1 cellular context compared by ENCODE assay signal in the genomic region with DNA sequence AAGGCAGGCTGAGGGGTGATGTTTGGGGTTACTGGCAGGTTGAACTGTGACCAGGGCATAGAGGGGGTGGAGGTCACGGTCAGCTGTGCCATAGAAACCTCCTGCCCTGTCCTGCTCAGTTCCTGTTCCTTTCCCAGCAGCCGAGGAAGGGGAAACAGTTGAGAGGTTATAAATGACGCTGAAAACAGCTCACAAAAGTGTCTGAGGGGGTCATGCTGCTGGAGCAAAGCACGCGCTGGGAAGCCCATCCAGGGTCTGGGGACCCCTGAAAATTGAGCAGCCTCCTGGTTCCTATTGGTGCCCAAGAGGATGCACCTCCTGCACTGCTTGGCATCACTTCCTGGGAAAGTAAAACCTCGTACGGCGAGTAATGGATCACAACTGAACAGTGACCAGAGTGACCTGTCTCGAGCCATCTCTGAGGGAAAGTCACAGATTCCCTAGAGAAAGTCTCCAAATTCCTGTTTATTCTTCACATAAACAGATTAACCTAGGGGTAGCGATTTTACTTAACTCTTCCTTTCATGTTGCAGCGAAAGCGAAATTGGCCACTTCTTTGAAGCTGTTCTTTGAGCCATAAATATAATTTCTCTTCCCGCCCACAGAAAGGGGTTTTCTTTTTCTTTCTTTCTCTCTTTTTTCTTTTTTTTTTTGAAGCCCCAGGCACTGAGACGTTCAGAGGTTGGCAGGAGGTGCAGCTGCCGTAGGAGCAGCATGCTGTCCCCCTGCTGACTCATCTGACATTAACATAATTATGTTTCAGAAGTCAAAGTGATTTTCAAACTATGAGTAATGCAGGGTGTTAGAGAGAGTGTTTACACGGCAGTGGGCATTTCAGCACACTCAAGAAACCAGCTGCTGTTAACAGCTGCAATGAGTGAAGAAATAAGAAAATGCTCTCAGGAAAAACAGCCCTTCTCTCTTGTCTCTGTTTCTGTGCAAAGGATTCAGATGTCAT.
TF ChIP-seq lines count a peak whose summit lies in the region.

No MANE protein-coding gene starts in this region.

TF ChIP-seq in K562, 482 proteins besides CTCF, POLR2A, EP300 and RAD21 (continued from another document and continues in another):
- TF ChIP-seq, protein P1, sequence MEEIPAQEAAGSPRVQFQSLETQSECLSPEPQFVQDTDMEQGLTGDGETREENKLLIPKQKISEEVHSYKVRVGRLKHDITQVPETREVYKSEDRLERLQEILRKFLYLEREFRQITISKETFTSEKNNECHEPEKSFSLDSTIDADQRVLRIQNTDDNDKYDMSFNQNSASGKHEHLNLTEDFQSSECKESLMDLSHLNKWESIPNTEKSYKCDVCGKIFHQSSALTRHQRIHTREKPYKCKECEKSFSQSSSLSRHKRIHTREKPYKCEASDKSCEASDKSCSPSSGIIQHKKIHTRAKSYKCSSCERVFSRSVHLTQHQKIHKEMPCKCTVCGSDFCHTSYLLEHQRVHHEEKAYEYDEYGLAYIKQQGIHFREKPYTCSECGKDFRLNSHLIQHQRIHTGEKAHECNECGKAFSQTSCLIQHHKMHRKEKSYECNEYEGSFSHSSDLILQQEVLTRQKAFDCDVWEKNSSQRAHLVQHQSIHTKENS (CRISPR knock-in tag; IDR thresholded peaks at IDR 0.05): no peak
- TF ChIP-seq NBN (IDR thresholded peaks at IDR 0.05; ENCODE audit: low read depth): 0 out of 2 replicates have a peak, but pooled peaks have one; percentile 45
- TF ChIP-seq HNRNPUL1 (IDR thresholded peaks at IDR 0.05; ENCODE audit: low read length): no peak
- TF ChIP-seq PTRF (tag; IDR thresholded peaks at IDR 0.05): no peak
- TF ChIP-seq ZNF184 (CRISPR knock-in tag; IDR thresholded peaks at IDR 0.05): no peak
- TF ChIP-seq ZNF436 (CRISPR knock-in tag; IDR thresholded peaks at IDR 0.05): no peak
- TF ChIP-seq CBFA2T3 (IDR thresholded peaks at IDR 0.05): peak; percentile 68
- TF ChIP-seq KHSRP (IDR thresholded peaks at IDR 0.05): no peak
- no peak for TF ChIP-seq SIN3A (IDR thresholded peaks at IDR 0.05; ENCODE audit: borderline replicate concordance in 2 of 2, control insufficient read depth in 1 of 2, low read depth in 2 of 2, low read length in 2 of 2)
- no peak; the same call in 1 of the 2 replicates for TF ChIP-seq RNF2 (IDR thresholded peaks at IDR 0.05)
- TF ChIP-seq ZNF354B (CRISPR knock-in tag; IDR thresholded peaks at IDR 0.05): no peak
- TF ChIP-seq ZNF175 (CRISPR knock-in tag; IDR thresholded peaks at IDR 0.05; ENCODE audit: low read depth): no peak
- no peak for TF ChIP-seq ZNF57 (CRISPR knock-in tag; IDR thresholded peaks at IDR 0.05)
- TF ChIP-seq, protein P2, sequence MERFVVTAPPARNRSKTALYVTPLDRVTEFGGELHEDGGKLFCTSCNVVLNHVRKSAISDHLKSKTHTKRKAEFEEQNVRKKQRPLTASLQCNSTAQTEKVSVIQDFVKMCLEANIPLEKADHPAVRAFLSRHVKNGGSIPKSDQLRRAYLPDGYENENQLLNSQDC (CRISPR knock-in tag; IDR thresholded peaks at IDR 0.05): no peak
- TF ChIP-seq GABPA (tag; conservative IDR thresholded peaks at IDR 0.05; ENCODE audit: low read depth): 0 out of 2 replicates have a peak, but pooled peaks have one; percentile 20
- no peak for TF ChIP-seq FOXP1 (CRISPR knock-in tag; IDR thresholded peaks at IDR 0.05)
- TF ChIP-seq, protein P3, sequence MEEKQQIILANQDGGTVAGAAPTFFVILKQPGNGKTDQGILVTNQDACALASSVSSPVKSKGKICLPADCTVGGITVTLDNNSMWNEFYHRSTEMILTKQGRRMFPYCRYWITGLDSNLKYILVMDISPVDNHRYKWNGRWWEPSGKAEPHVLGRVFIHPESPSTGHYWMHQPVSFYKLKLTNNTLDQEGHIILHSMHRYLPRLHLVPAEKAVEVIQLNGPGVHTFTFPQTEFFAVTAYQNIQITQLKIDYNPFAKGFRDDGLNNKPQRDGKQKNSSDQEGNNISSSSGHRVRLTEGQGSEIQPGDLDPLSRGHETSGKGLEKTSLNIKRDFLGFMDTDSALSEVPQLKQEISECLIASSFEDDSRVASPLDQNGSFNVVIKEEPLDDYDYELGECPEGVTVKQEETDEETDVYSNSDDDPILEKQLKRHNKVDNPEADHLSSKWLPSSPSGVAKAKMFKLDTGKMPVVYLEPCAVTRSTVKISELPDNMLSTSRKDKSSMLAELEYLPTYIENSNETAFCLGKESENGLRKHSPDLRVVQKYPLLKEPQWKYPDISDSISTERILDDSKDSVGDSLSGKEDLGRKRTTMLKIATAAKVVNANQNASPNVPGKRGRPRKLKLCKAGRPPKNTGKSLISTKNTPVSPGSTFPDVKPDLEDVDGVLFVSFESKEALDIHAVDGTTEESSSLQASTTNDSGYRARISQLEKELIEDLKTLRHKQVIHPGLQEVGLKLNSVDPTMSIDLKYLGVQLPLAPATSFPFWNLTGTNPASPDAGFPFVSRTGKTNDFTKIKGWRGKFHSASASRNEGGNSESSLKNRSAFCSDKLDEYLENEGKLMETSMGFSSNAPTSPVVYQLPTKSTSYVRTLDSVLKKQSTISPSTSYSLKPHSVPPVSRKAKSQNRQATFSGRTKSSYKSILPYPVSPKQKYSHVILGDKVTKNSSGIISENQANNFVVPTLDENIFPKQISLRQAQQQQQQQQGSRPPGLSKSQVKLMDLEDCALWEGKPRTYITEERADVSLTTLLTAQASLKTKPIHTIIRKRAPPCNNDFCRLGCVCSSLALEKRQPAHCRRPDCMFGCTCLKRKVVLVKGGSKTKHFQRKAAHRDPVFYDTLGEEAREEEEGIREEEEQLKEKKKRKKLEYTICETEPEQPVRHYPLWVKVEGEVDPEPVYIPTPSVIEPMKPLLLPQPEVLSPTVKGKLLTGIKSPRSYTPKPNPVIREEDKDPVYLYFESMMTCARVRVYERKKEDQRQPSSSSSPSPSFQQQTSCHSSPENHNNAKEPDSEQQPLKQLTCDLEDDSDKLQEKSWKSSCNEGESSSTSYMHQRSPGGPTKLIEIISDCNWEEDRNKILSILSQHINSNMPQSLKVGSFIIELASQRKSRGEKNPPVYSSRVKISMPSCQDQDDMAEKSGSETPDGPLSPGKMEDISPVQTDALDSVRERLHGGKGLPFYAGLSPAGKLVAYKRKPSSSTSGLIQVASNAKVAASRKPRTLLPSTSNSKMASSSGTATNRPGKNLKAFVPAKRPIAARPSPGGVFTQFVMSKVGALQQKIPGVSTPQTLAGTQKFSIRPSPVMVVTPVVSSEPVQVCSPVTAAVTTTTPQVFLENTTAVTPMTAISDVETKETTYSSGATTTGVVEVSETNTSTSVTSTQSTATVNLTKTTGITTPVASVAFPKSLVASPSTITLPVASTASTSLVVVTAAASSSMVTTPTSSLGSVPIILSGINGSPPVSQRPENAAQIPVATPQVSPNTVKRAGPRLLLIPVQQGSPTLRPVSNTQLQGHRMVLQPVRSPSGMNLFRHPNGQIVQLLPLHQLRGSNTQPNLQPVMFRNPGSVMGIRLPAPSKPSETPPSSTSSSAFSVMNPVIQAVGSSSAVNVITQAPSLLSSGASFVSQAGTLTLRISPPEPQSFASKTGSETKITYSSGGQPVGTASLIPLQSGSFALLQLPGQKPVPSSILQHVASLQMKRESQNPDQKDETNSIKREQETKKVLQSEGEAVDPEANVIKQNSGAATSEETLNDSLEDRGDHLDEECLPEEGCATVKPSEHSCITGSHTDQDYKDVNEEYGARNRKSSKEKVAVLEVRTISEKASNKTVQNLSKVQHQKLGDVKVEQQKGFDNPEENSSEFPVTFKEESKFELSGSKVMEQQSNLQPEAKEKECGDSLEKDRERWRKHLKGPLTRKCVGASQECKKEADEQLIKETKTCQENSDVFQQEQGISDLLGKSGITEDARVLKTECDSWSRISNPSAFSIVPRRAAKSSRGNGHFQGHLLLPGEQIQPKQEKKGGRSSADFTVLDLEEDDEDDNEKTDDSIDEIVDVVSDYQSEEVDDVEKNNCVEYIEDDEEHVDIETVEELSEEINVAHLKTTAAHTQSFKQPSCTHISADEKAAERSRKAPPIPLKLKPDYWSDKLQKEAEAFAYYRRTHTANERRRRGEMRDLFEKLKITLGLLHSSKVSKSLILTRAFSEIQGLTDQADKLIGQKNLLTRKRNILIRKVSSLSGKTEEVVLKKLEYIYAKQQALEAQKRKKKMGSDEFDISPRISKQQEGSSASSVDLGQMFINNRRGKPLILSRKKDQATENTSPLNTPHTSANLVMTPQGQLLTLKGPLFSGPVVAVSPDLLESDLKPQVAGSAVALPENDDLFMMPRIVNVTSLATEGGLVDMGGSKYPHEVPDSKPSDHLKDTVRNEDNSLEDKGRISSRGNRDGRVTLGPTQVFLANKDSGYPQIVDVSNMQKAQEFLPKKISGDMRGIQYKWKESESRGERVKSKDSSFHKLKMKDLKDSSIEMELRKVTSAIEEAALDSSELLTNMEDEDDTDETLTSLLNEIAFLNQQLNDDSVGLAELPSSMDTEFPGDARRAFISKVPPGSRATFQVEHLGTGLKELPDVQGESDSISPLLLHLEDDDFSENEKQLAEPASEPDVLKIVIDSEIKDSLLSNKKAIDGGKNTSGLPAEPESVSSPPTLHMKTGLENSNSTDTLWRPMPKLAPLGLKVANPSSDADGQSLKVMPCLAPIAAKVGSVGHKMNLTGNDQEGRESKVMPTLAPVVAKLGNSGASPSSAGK (IDR thresholded peaks at IDR 0.05): peak; percentile 55
- no peak for TF ChIP-seq ZFX (CRISPR knock-in tag; IDR thresholded peaks at IDR 0.05)
- TF ChIP-seq ZNF324 (CRISPR knock-in tag; IDR thresholded peaks at IDR 0.05): no peak
- TF ChIP-seq, protein P4, sequence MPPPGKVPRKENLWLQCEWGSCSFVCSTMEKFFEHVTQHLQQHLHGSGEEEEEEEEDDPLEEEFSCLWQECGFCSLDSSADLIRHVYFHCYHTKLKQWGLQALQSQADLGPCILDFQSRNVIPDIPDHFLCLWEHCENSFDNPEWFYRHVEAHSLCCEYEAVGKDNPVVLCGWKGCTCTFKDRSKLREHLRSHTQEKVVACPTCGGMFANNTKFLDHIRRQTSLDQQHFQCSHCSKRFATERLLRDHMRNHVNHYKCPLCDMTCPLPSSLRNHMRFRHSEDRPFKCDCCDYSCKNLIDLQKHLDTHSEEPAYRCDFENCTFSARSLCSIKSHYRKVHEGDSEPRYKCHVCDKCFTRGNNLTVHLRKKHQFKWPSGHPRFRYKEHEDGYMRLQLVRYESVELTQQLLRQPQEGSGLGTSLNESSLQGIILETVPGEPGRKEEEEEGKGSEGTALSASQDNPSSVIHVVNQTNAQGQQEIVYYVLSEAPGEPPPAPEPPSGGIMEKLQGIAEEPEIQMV (tag; conservative IDR thresholded peaks at IDR 0.05; ENCODE audit: low read depth): no peak
- TF ChIP-seq ZNF785 (CRISPR knock-in tag; IDR thresholded peaks at IDR 0.05): no peak
- TF ChIP-seq TEAD4 (IDR thresholded peaks at IDR 0.05; ENCODE audit: low read length): peak; percentile 40; the same call in 1 of the 2 replicates
- TF ChIP-seq TEAD4 (CRISPR knock-in tag; IDR thresholded peaks at IDR 0.05; ENCODE audit: borderline replicate concordance): no peak
- TF ChIP-seq CCAR2 (IDR thresholded peaks at IDR 0.05; ENCODE audit: low read depth, low read length): no peak
- no peak for TF ChIP-seq SMARCA5 (IDR thresholded peaks at IDR 0.05)
- no peak for TF ChIP-seq PHB (CRISPR knock-in tag; IDR thresholded peaks at IDR 0.05)
- TF ChIP-seq, protein P5, sequence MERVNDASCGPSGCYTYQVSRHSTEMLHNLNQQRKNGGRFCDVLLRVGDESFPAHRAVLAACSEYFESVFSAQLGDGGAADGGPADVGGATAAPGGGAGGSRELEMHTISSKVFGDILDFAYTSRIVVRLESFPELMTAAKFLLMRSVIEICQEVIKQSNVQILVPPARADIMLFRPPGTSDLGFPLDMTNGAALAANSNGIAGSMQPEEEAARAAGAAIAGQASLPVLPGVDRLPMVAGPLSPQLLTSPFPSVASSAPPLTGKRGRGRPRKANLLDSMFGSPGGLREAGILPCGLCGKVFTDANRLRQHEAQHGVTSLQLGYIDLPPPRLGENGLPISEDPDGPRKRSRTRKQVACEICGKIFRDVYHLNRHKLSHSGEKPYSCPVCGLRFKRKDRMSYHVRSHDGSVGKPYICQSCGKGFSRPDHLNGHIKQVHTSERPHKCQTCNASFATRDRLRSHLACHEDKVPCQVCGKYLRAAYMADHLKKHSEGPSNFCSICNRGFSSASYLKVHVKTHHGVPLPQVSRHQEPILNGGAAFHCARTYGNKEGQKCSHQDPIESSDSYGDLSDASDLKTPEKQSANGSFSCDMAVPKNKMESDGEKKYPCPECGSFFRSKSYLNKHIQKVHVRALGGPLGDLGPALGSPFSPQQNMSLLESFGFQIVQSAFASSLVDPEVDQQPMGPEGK (CRISPR knock-in tag; IDR thresholded peaks at IDR 0.05; ENCODE audit: borderline replicate concordance): no peak
- TF ChIP-seq FOXA3 (CRISPR knock-in tag; conservative IDR thresholded peaks at IDR 0.05 in 1 of 2, IDR thresholded peaks at IDR 0.05 in 1 of 2): 0 out of 4 replicates have a peak, but pooled peaks of 1 of the 2 experiments have one; percentile 52
- no peak for TF ChIP-seq MAZ (CRISPR knock-in tag; conservative IDR thresholded peaks at IDR 0.05 in 1 of 2, IDR thresholded peaks at IDR 0.05 in 1 of 2)
- TF ChIP-seq NCOA6 (IDR thresholded peaks at IDR 0.05): no peak
- peak; percentile 81 for TF ChIP-seq DPF2 (IDR thresholded peaks at IDR 0.05)
- no peak for TF ChIP-seq ZNF263 (CRISPR knock-in tag; IDR thresholded peaks at IDR 0.05; ENCODE audit: borderline replicate concordance)
- peak; percentile 42; the same call in 1 of the 2 replicates for TF ChIP-seq LEF1 (IDR thresholded peaks at IDR 0.05)
- TF ChIP-seq, protein P6, sequence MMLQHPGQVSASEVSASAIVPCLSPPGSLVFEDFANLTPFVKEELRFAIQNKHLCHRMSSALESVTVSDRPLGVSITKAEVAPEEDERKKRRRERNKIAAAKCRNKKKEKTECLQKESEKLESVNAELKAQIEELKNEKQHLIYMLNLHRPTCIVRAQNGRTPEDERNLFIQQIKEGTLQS (IDR thresholded peaks at IDR 0.05): peak; percentile 90
- TF ChIP-seq, protein P6 (CRISPR knock-in tag; conservative IDR thresholded peaks at IDR 0.05): no peak; the same call in 1 of the 2 replicates
- TF ChIP-seq, protein P7, sequence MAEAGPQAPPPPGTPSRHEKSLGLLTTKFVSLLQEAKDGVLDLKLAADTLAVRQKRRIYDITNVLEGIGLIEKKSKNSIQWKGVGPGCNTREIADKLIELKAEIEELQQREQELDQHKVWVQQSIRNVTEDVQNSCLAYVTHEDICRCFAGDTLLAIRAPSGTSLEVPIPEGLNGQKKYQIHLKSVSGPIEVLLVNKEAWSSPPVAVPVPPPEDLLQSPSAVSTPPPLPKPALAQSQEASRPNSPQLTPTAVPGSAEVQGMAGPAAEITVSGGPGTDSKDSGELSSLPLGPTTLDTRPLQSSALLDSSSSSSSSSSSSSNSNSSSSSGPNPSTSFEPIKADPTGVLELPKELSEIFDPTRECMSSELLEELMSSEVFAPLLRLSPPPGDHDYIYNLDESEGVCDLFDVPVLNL (CRISPR knock-in tag; IDR thresholded peaks at IDR 0.05; ENCODE audit: low read depth): no peak
- TF ChIP-seq, protein P8, sequence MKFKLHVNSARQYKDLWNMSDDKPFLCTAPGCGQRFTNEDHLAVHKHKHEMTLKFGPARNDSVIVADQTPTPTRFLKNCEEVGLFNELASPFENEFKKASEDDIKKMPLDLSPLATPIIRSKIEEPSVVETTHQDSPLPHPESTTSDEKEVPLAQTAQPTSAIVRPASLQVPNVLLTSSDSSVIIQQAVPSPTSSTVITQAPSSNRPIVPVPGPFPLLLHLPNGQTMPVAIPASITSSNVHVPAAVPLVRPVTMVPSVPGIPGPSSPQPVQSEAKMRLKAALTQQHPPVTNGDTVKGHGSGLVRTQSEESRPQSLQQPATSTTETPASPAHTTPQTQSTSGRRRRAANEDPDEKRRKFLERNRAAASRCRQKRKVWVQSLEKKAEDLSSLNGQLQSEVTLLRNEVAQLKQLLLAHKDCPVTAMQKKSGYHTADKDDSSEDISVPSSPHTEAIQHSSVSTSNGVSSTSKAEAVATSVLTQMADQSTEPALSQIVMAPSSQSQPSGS (CRISPR knock-in tag; IDR thresholded peaks at IDR 0.05): no peak
